ENCODE assay signal across 5 cellular contexts in genomic region chr9:41079464-41079863, GRCh38. TPM values are rescaled to one million over a fixed set of nuclear protein-coding genes. Genes with fewer than 3 reads are reported as not detected.
"Had no signal": no experiment of that assay in that cellular context is flagged by ENCODE, and none has a peak within 500 bp of the region (broad histone marks: within the 10 kb centered on the region; RNA-seq: fewer than 3 reads in every experiment).

No MANE protein-coding gene starts in this region.

RNA-seq across cellular contexts. Expression of gene FOXD4L6, which starts 49.0 kb away (rescaled TPM):
- total RNA-seq: LHCN-M2, Peyer's patch, Right ventricle myocardium superior, SJSA1 had no signal
- polyA plus RNA-seq: SK-N-SH had no signal
